Comparison of ENCODE assay signal across 7 cellular contexts in the genomic region with DNA sequence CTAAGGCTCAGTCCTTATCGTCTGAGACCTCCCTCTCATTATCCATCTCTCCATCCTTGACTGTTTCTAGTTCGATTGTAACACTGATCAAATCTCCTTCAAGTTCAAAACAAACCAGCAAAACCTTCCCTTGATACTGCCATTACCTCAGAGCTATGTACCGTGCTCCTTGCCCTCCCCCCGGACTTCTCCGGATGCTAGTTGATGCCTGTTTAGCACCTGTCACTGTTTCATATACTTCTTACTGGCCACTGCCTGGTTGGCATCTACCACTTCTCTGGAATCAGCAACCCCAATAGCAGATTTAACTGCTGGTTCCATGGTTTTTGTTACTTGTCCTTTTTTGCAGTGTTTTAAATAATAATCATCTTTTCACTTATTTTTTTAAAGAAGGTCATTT.
"Had no signal": no experiment of that assay in that cellular context is flagged by ENCODE, and none has a peak within 500 bp of the region (broad histone marks: within the 10 kb centered on the region; RNA-seq: fewer than 3 reads in every experiment).

No MANE protein-coding gene starts in this region.

- DNase-seq: GM23248, H7, HCEC 1CT, KG1 had no signal

- ATAC-seq: HepG2, K562 had no signal

- H3K27ac ChIP-seq: GM23248, HL-60 had no signal

- H3K9ac ChIP-seq: GM23248 had no signal

- H3K4me3 ChIP-seq: GM23248, K562 had no signal

- H2AFZ ChIP-seq: GM23248 had no signal
